In genomic region chr6:139364302-139364981, GRCh38 we compare ENCODE assay signal across 1 cellular context.
TF ChIP-seq lines count a peak whose summit lies in the region.

No MANE protein-coding gene starts in this region.

TF ChIP-seq in HepG2, 621 proteins besides CTCF, POLR2A, EP300 and RAD21 (continued from another document):
- TF ChIP-seq ZBED4 (CRISPR knock-in tag; IDR thresholded peaks at IDR 0.05; ENCODE audit: borderline replicate concordance) (no peak), SMC3 (IDR thresholded peaks at IDR 0.05; ENCODE audit: low read length) (peak; percentile 88), ZNF232 (CRISPR knock-in tag; IDR thresholded peaks at IDR 0.05; ENCODE audit: borderline replicate concordance) (no peak), RXRB (CRISPR knock-in tag; IDR thresholded peaks at IDR 0.05; ENCODE audit: borderline replicate concordance) (peak; percentile 9; the same call in 1 of the 2 replicates), FOXK2 (IDR thresholded peaks at IDR 0.05) (no peak), ELF3 (CRISPR knock-in tag; IDR thresholded peaks at IDR 0.05) (0 out of 2 replicates have a peak, but pooled peaks have one; percentile 26), HNRNPUL1 (IDR thresholded peaks at IDR 0.05; ENCODE audit: low read depth, low read length) (no peak), NFKBIZ (CRISPR knock-in tag; IDR thresholded peaks at IDR 0.05) (no peak)
